In genomic region chr2:189782221-189782671, GRCh38 we compare ENCODE assay signal across 11 cellular contexts. TPM values are rescaled to one million over a fixed set of nuclear protein-coding genes. Genes with fewer than 3 reads are reported as not detected.
DNase-seq lines count a peak whose midpoint lies in the region; TF ChIP-seq lines count a peak whose summit lies in the region.
"Had no signal": no experiment of that assay in that cellular context is flagged by ENCODE, and none has a peak within 500 bp of the region (broad histone marks: within the 10 kb centered on the region; RNA-seq: fewer than 3 reads in every experiment).

No MANE protein-coding gene starts in this region.

- peak overlapping the region; percentile 70 for H3K27ac Mint-ChIP-seq in activated CD4-positive, alpha-beta T cell treated with anti-CD3 and anti-CD28 coated beads, Interleukin-2, amount 10 ng/mL, durations not matched to agents 24 days and 14 days

- peak overlapping the region; percentile 86 for H3K4me3 Mint-ChIP-seq in activated CD4-positive, alpha-beta T cell treated with anti-CD3 and anti-CD28 coated beads, Interleukin-2, amount 10 ng/mL, durations not matched to agents 24 days and 14 days

- H3K9me3 ChIP-seq in SK-N-MC (ENCODE audit: low read depth, low read length) (no peaks in the 10 kb centered on the region), skeletal muscle satellite cell (replicated peaks; ENCODE audit: low read length) (no peaks in the 10 kb centered on the region)

- H3K4me1 Mint-ChIP-seq in activated CD4-positive, alpha-beta T cell treated with anti-CD3 and anti-CD28 coated beads, Interleukin-2, amount 10 ng/mL, durations not matched to agents 24 days and 14 days: peaks cover 35% of the 10 kb centered on the region

- peaks cover 58% of the 10 kb centered on the region for H3K36me3 Mint-ChIP-seq in activated CD4-positive, alpha-beta T cell treated with anti-CD3 and anti-CD28 coated beads, Interleukin-2, amount 10 ng/mL, durations not matched to agents 24 days and 14 days (ENCODE audit: low read depth)

- peaks cover 4% of the 10 kb centered on the region for H3K9me3 Mint-ChIP-seq in activated CD4-positive, alpha-beta T cell treated with anti-CD3 and anti-CD28 coated beads, Interleukin-2, amount 10 ng/mL, durations not matched to agents 24 days and 14 days

- no peaks in the 10 kb centered on the region for H3K27me3 ChIP-seq in skeletal muscle satellite cell (ENCODE audit: control insufficient read depth, insufficient read depth, low read length)

- no peaks in the 10 kb centered on the region for H3K27me3 Mint-ChIP-seq in activated CD4-positive, alpha-beta T cell treated with anti-CD3 and anti-CD28 coated beads, Interleukin-2, amount 10 ng/mL, durations not matched to agents 24 days and 14 days

- intact Hi-C loops in activated CD4-positive, alpha-beta T cell treated with anti-CD3 and anti-CD28 coated beads, Interleukin-2, amount 10 ng/mL, durations not matched to agents 24 days and 14 days (cut with micrococcal nuclease): loop anchor here (10.0 kb wide), 3 partner anchors 753 to 1233 kb away; partner anchors contain the start of genes GLS, NEMP2 and STAT1

- H3K4me2 ChIP-seq in skeletal muscle satellite cell (ENCODE audit: low read length): peak overlapping the region; percentile 88

- H3K4me3 ChIP-seq in SK-N-MC: peak overlapping the region; percentile 99
- H3K4me3 ChIP-seq in epithelial cell of proximal tubule (ENCODE audit: low read depth, low read length): peak overlapping the region; percentile 82
- peak overlapping the region; percentile 92 for H3K4me3 ChIP-seq in skeletal muscle satellite cell (ENCODE audit: low read length)

- no peak for TF ChIP-seq CTCF in epithelial cell of proximal tubule (conservative IDR thresholded peaks at IDR 0.05; ENCODE audit: low read depth, low read length)

- no peak overlapping the region for H3K27ac ChIP-seq in SK-N-MC
- H3K27ac ChIP-seq: C4-2B had no signal

- H3K9ac ChIP-seq in SK-N-MC (ENCODE audit: insufficient read length) (no peak overlapping the region), skeletal muscle satellite cell (ENCODE audit: low read depth, low read length) (peak overlapping the region; percentile 92)

- H3K4me1 ChIP-seq in skeletal muscle satellite cell (ENCODE audit: control insufficient read depth, insufficient read depth, low read length): peaks cover 14% of the 10 kb centered on the region

- no peak for DNase-seq in activated CD4-positive, alpha-beta T cell treated with anti-CD3 and anti-CD28 coated beads, Interleukin-2, amount 10 ng/mL, durations not matched to agents 24 days and 14 days
- DNase-seq in activated CD4-positive, alpha-beta T cell treated with anti-CD3 and anti-CD28 coated beads for 1 hour: no peak
- DNase-seq in SK-N-MC (ENCODE audit: low read depth, low spot score) (no peak), epithelial cell of proximal tubule (ENCODE audit: low read depth) (no peak), 8988T (no peak), NCI-H2107 treated with DMSO at 0.1 percent for 48 hours (lab: John Stamatoyannopoulos, UW; ENCODE audit: unreplicated experiment) (no peak), activated gamma-delta T cell (lab: John Stamatoyannopoulos, UW) (no peak)
- DNase-seq: activated CD4-positive, CD25-positive, alpha-beta regulatory T cell; kidney glomerular epithelial cell had no signal

- H3K36me3 ChIP-seq in SK-N-MC (ENCODE audit: insufficient read depth, low read length) (peaks cover 61% of the 10 kb centered on the region), skeletal muscle satellite cell (ENCODE audit: insufficient read depth, low read length) (peaks cover 22% of the 10 kb centered on the region)

RNA-seq across cellular contexts. Expression of gene ORMDL1, which starts 1.9 kb away (rescaled TPM):
- total RNA-seq in activated CD4-positive, alpha-beta T cell treated with anti-CD3 and anti-CD28 coated beads, Interleukin-2, amount 10 ng/mL, durations not matched to agents 24 days and 14 days: 74.5 and 82.7 TPM in 2 replicates
- 51.3 and 60.0 TPM in 2 replicates for total RNA-seq in epithelial cell of proximal tubule
- 50.4 and 52.2 TPM in 2 replicates for total RNA-seq in skeletal muscle satellite cell (2012; rRNA removed)

RNA-seq across cellular contexts. Expression of gene PMS1, which starts 2.0 kb away (rescaled TPM):
- 67.2 and 69.2 TPM in 2 replicates for total RNA-seq in activated CD4-positive, alpha-beta T cell treated with anti-CD3 and anti-CD28 coated beads, Interleukin-2, amount 10 ng/mL, durations not matched to agents 24 days and 14 days
- 13.6 and 15.5 TPM in 2 replicates for total RNA-seq in epithelial cell of proximal tubule
- total RNA-seq in skeletal muscle satellite cell (2012; rRNA removed): 23.1 and 26.4 TPM in 2 replicates

RNA-seq across cellular contexts. Expression of gene OSGEPL1, which starts 19.7 kb away (rescaled TPM):
- total RNA-seq in activated CD4-positive, alpha-beta T cell treated with anti-CD3 and anti-CD28 coated beads, Interleukin-2, amount 10 ng/mL, durations not matched to agents 24 days and 14 days: 11.1 and 12.2 TPM in 2 replicates
- total RNA-seq in epithelial cell of proximal tubule: 7.8 and 11.4 TPM in 2 replicates
- 8.6 and 12.0 TPM in 2 replicates for total RNA-seq in skeletal muscle satellite cell (2012; rRNA removed)
